Comparison of ENCODE assay signal across 14 cellular contexts in genomic region chr19:8631425-8631819, GRCh38. TPM values are rescaled to one million over a fixed set of nuclear protein-coding genes. Genes with fewer than 3 reads are reported as not detected.
A peak's percentile ranks its signal among the peaks of the same experiment; 100 is the strongest.
DNase-seq lines count a peak whose midpoint lies in the region; ATAC-seq, FAIRE-seq and TF ChIP-seq lines count a peak whose summit lies in the region.
"Had no signal": no experiment of that assay in that cellular context is flagged by ENCODE, and none has a peak within 500 bp of the region (broad histone marks: within the 10 kb centered on the region; RNA-seq: fewer than 3 reads in every experiment).

No MANE protein-coding gene starts in this region.

- H3K4me1 ChIP-seq in pancreas = no peaks in the 10 kb centered on the region
- no peaks in the 10 kb centered on the region for H3K4me1 ChIP-seq in effector memory CD4-positive, alpha-beta T cell (ENCODE audit: control insufficient read depth, insufficient read depth, low read length, poor library complexity, severe bottlenecking)

- H3K27ac Mint-ChIP-seq in activated CD4-positive, alpha-beta memory T cell treated with anti-CD3 and anti-CD28 coated beads for 36 hours = no peak overlapping the region
- H3K27ac Mint-ChIP-seq: activated naive CD8-positive, alpha-beta T cell treated with anti-CD3 and anti-CD28 coated beads, Interleukin-2, amount 10 ng/mL, durations not matched to agents 7 days and 5 days had no signal

- POLR2A ChIA-PET in activated CD4-positive, alpha-beta memory T cell treated with anti-CD3 and anti-CD28 coated beads for 36 hours (lab: Charles Lee) = no interaction called here

- ATAC-seq in pancreas = peak; percentile 81 to 93 (median 89)
- no peak for ATAC-seq in HG03159 (IDR thresholded peaks at IDR 0.05; ENCODE audit: unreplicated experiment)

- H3K9me3 Mint-ChIP-seq in activated CD4-positive, alpha-beta memory T cell treated with anti-CD3 and anti-CD28 coated beads for 36 hours = no peaks in the 10 kb centered on the region
- H3K9me3 Mint-ChIP-seq: activated naive CD8-positive, alpha-beta T cell treated with anti-CD3 and anti-CD28 coated beads, Interleukin-2, amount 10 ng/mL, durations not matched to agents 7 days and 5 days had no signal

- peak; percentile 33 for DNase-seq in EL
- peak in 32 of 56 donors; percentile 6 to 77 (median 46) for DNase-seq in amygdala (lab: John Stamatoyannopoulos, UW)
- peak; percentile 75 for DNase-seq in hepatic stellate cell (ENCODE audit: low spot score)
- peak in 5 of 6 donors; percentile 55 to 67 (median 65) for DNase-seq in pancreas
- no peak for DNase-seq in activated CD4-positive, alpha-beta memory T cell treated with anti-CD3 and anti-CD28 coated beads for 36 hours
- DNase-seq in GM19238 (ENCODE audit: insufficient read length, low spot score) = no peak
- no peak for DNase-seq in effector memory CD4-positive, alpha-beta T cell
- DNase-seq: activated naive CD8-positive, alpha-beta T cell treated with anti-CD3 and anti-CD28 coated beads, Interleukin-2, amount 10 ng/mL, durations not matched to agents 7 days and 5 days; NCI-H1417 treated with DMSO at 0.1 percent for 48 hours; NK-92 treated with Interleukin-12 subunit alpha and Interleukin-12 subunit beta, amount 100 ng/mL, for 24 hours had no signal

- H3K4me1 Mint-ChIP-seq in activated CD4-positive, alpha-beta memory T cell treated with anti-CD3 and anti-CD28 coated beads for 36 hours (ENCODE audit: low read depth) = no peaks in the 10 kb centered on the region
- H3K4me1 Mint-ChIP-seq: activated naive CD8-positive, alpha-beta T cell treated with anti-CD3 and anti-CD28 coated beads, Interleukin-2, amount 10 ng/mL, durations not matched to agents 7 days and 5 days had no signal

- FAIRE-seq in pancreas (lab: Jason Lieb, UNC) = no peak

- no peak overlapping the region for H3K4me3 ChIP-seq in pancreas
- H3K4me3 ChIP-seq in effector memory CD4-positive, alpha-beta T cell (ENCODE audit: insufficient read depth, low read depth, low read length, poor library complexity, severe bottlenecking) = no peak overlapping the region

- H3K27ac ChIP-seq in pancreas = peak overlapping the region; percentile 45 to 73 (median 64)
- no peak overlapping the region for H3K27ac ChIP-seq in effector memory CD4-positive, alpha-beta T cell (ENCODE audit: insufficient read depth, low read length, poor library complexity, severe bottlenecking)
- H3K27ac ChIP-seq: C4-2B had no signal

- H3K4me3 Mint-ChIP-seq in activated CD4-positive, alpha-beta memory T cell treated with anti-CD3 and anti-CD28 coated beads for 36 hours = no peak overlapping the region
- H3K4me3 Mint-ChIP-seq: activated naive CD8-positive, alpha-beta T cell treated with anti-CD3 and anti-CD28 coated beads, Interleukin-2, amount 10 ng/mL, durations not matched to agents 7 days and 5 days had no signal

- H3K9me3 ChIP-seq in pancreas = no peaks in the 10 kb centered on the region
- no peaks in the 10 kb centered on the region for H3K9me3 ChIP-seq in effector memory CD4-positive, alpha-beta T cell (ENCODE audit: control insufficient read depth, low read length)

- H3K36me3 ChIP-seq in pancreas = no peaks in the 10 kb centered on the region
- H3K36me3 ChIP-seq in effector memory CD4-positive, alpha-beta T cell (ENCODE audit: control insufficient read depth, insufficient read depth, low read length) = no peaks in the 10 kb centered on the region

- intact Hi-C loops in pancreas (cut with DNase I) = no loop called here
- intact Hi-C loops in activated CD4-positive, alpha-beta memory T cell treated with anti-CD3 and anti-CD28 coated beads for 36 hours (cut with micrococcal nuclease) = no loop called here

- no peaks in the 10 kb centered on the region for H3K27me3 ChIP-seq in pancreas
- H3K27me3 ChIP-seq in effector memory CD4-positive, alpha-beta T cell (replicated peaks; ENCODE audit: control insufficient read depth, insufficient read depth, low read length, poor library complexity, severe bottlenecking) = no peaks in the 10 kb centered on the region

- no peak for TF ChIP-seq CTCF in pancreas (IDR thresholded peaks at IDR 0.05)

- WGBS in pancreas, 2 donors = 16% methylated on average over 11 of the region's 11 CpGs

- CTCF ChIA-PET in activated CD4-positive, alpha-beta memory T cell treated with anti-CD3 and anti-CD28 coated beads for 36 hours (lab: Charles Lee) = interaction anchor here (2.3 kb wide), 1 partner anchor 11 kb away, joined by 10 read pairs; no protein-coding TSS in a partner anchor

- no peaks in the 10 kb centered on the region for H3K36me3 Mint-ChIP-seq in activated CD4-positive, alpha-beta memory T cell treated with anti-CD3 and anti-CD28 coated beads for 36 hours
- H3K36me3 Mint-ChIP-seq: activated naive CD8-positive, alpha-beta T cell treated with anti-CD3 and anti-CD28 coated beads, Interleukin-2, amount 10 ng/mL, durations not matched to agents 7 days and 5 days had no signal

- no peaks in the 10 kb centered on the region for H3K27me3 Mint-ChIP-seq in activated CD4-positive, alpha-beta memory T cell treated with anti-CD3 and anti-CD28 coated beads for 36 hours

RNA-seq across cellular contexts. Expression of gene NFILZ, which starts 1.0 kb away (rescaled TPM):
- total RNA-seq in pancreas = not detected
- polyA plus RNA-seq in pancreas = not detected
- not detected for total RNA-seq in activated CD4-positive, alpha-beta memory T cell treated with anti-CD3 and anti-CD28 coated beads for 36 hours
- total RNA-seq: activated naive CD8-positive, alpha-beta T cell treated with anti-CD3 and anti-CD28 coated beads, Interleukin-2, amount 10 ng/mL, durations not matched to agents 7 days and 5 days; lower leg skin; T-helper 2 cell treated with Interferon-gamma antibody and Interleukin-4, amounts not matched to agents 100 ng/mL and 5 ng/mL, for 36 hours had no signal

RNA-seq across cellular contexts. Expression of gene ADAMTS10, which starts 20.9 kb away (rescaled TPM):
- total RNA-seq in pancreas = 10 to 100 TPM in 4 of 6 donors, 1 to 10 TPM in 2; 6.7 to 45.2 (median 15.7) TPM
- 100 to 1,000 TPM in 1 of 2 donors, 10 to 100 TPM in 1; 46.6 to 106 TPM for polyA plus RNA-seq in pancreas
- 1 to 10 TPM; 3.4 to 3.9 TPM for total RNA-seq in activated CD4-positive, alpha-beta memory T cell treated with anti-CD3 and anti-CD28 coated beads for 36 hours

RNA-seq across cellular contexts. Expression of gene MYO1F, which starts 54.2 kb away (rescaled TPM):
- total RNA-seq in pancreas = 10 to 100 TPM in 2 of 6 donors, 1 to 10 TPM in 4; 1.2 to 21.3 (median 4.8) TPM
- polyA plus RNA-seq in pancreas = 1 to 10 TPM; 1.9 to 7.5 TPM
- 10 to 100 TPM; 48.7 to 50.1 TPM for total RNA-seq in activated CD4-positive, alpha-beta memory T cell treated with anti-CD3 and anti-CD28 coated beads for 36 hours

Comparison
In these comparisons a context has a peak if more than half of its experiments do, and no peak if none do; other contexts are left out.
1. DNase-seq: peak in EL (single experiment), amygdala (32 of 56), hepatic stellate cell (single experiment) and pancreas (5 of 6); none in activated CD4-positive, alpha-beta memory T cell treated with anti-CD3 and anti-CD28 coated beads for 36 hours (single experiment), GM19238 (single experiment) and effector memory CD4-positive, alpha-beta T cell (0 of 3).